In genomic region chr4:128353791-128354190, GRCh38 we compare ENCODE assay signal across 17 cellular contexts.
DNase-seq lines count a peak whose midpoint lies in the region; ATAC-seq and TF ChIP-seq lines count a peak whose summit lies in the region.
"Had no signal": no experiment of that assay in that cellular context is flagged by ENCODE, and none has a peak within 500 bp of the region (broad histone marks: within the 10 kb centered on the region; RNA-seq: fewer than 3 reads in every experiment).

No MANE protein-coding gene starts in this region.

- H3K4me1 ChIP-seq in GM23248 (ENCODE audit: insufficient read depth) (peaks cover 62% of the 10 kb centered on the region), trophoblast cell (ENCODE audit: control insufficient read depth in 1 of 2, insufficient read depth in 2 of 2, low read length in 2 of 2) (peaks cover 11 to 31% of the 10 kb centered on the region in 2 experiments)

- peak overlapping the region; percentile 79 for H4K91ac ChIP-seq in trophoblast cell (ENCODE audit: low read depth, low read length)

- intact Hi-C loops in CD14-positive monocyte (cut with micrococcal nuclease), result no loop called here

- H3K27me3 Mint-ChIP-seq in CD14-positive monocyte (ENCODE audit: low read depth in 3 of 3), result peaks cover 0 to 3% (median 0%) of the 10 kb centered on the region in 3 donors

- H3K18ac ChIP-seq in trophoblast cell (ENCODE audit: low read length), result no peak overlapping the region

- peak overlapping the region; percentile 68 for H3K14ac ChIP-seq in trophoblast cell (ENCODE audit: low read length)

- no peak overlapping the region for H3K23ac ChIP-seq in trophoblast cell (ENCODE audit: low read length)

- H4K12ac ChIP-seq in trophoblast cell (ENCODE audit: low read depth, low read length), result no peak overlapping the region

- no peak overlapping the region for H4K8ac ChIP-seq in trophoblast cell (ENCODE audit: low read depth, low read length)

- H2BK12ac ChIP-seq in trophoblast cell (ENCODE audit: low read length), result peak overlapping the region; percentile 91

- no peak for TF ChIP-seq CTCF in CD14-positive monocyte (IDR thresholded peaks at IDR 0.05)

- H3K4me2 ChIP-seq in GM23248 (ENCODE audit: unreplicated experiment) (peak overlapping the region; percentile 43), trophoblast cell (ENCODE audit: low read length) (no peak overlapping the region)

- peaks cover 51% of the 10 kb centered on the region for H3K79me1 ChIP-seq in trophoblast cell (ENCODE audit: low read length)

- peak overlapping the region; percentile 87 for H2BK5ac ChIP-seq in trophoblast cell (ENCODE audit: low read depth, low read length, poor library complexity)

- no peak overlapping the region for H3K4ac ChIP-seq in trophoblast cell (ENCODE audit: low read depth, low read length)

- H3K79me2 ChIP-seq in GM23248 (ENCODE audit: insufficient read depth), result no peaks in the 10 kb centered on the region
- peaks cover 2% of the 10 kb centered on the region for H3K79me2 ChIP-seq in trophoblast cell (ENCODE audit: control insufficient read depth, insufficient read depth, low read length, poor library complexity)

- H2AK5ac ChIP-seq in trophoblast cell (ENCODE audit: low read length), result no peak overlapping the region

- H3K9me2 ChIP-seq in GM23248 (ENCODE audit: insufficient read depth), result no peaks in the 10 kb centered on the region

- in situ Hi-C loops in GM23248 (cut with MboI), result no loop called here

- no peak for ATAC-seq in HG03039 (IDR thresholded peaks at IDR 0.05; ENCODE audit: unreplicated experiment)
- ATAC-seq: activated naive CD4-positive, alpha-beta T cell treated with anti-CD3 and anti-CD28 coated beads, Interleukin-2, amount 50 U/mL, for 72 hours; Right ventricle myocardium inferior had no signal

- no peak overlapping the region for H3K27ac Mint-ChIP-seq in CD14-positive monocyte
- H3K27ac Mint-ChIP-seq: activated naive CD4-positive, alpha-beta T cell treated with anti-CD3 and anti-CD28 coated beads, Interleukin-2, amount 50 U/mL, for 72 hours had no signal

- H3K9ac ChIP-seq in GM23248 (peak overlapping the region; percentile 15; the same call in 1 of the 2 replicates), trophoblast cell (ENCODE audit: low read length) (no peak overlapping the region)

- H3F3A ChIP-seq in GM23248 (ENCODE audit: insufficient read depth), result peaks cover 64% of the 10 kb centered on the region

- peaks cover 0 to 7% (median 0%) of the 10 kb centered on the region in 7 donors for H3K9me3 Mint-ChIP-seq in CD14-positive monocyte
- H3K9me3 Mint-ChIP-seq: activated naive CD4-positive, alpha-beta T cell treated with anti-CD3 and anti-CD28 coated beads, Interleukin-2, amount 50 U/mL, for 72 hours had no signal

- H3K4me1 Mint-ChIP-seq in CD14-positive monocyte, result no peaks in the 10 kb centered on the region

- 69 to 83% methylated on average over 3 of the region's 3 CpGs for WGBS in GM23248 (ENCODE audit: low coverage in 1 of 2, low lambda C conversion rate in 2 of 2, missing lambda C conversion rate in 2 of 2), 2 experiments
- WGBS in trophoblast cell (ENCODE audit: extremely low coverage, insufficient coverage, insufficient read length), result no CpG with 5 or more reads among the region's 3 CpGs

- H2BK120ac ChIP-seq in trophoblast cell (ENCODE audit: insufficient read depth, low read length, poor library complexity), result peak overlapping the region; percentile 77

- no peak overlapping the region for H3K4me3 Mint-ChIP-seq in CD14-positive monocyte

- H3K4me3 ChIP-seq in GM23248 (no peak overlapping the region), trophoblast cell (ENCODE audit: low read depth, low read length) (no peak overlapping the region)
- H3K4me3 ChIP-seq: pancreas, spleen, stomach had no signal

- H3K9me3 ChIP-seq in GM23248 (ENCODE audit: low read depth) (no peaks in the 10 kb centered on the region), trophoblast cell (ENCODE audit: insufficient read depth, low read depth, low read length) (peaks cover 1% of the 10 kb centered on the region)
- H3K9me3 ChIP-seq: pancreas, spleen, stomach had no signal

- no peaks in the 10 kb centered on the region for H3K36me3 Mint-ChIP-seq in CD14-positive monocyte
- H3K36me3 Mint-ChIP-seq: activated naive CD4-positive, alpha-beta T cell treated with anti-CD3 and anti-CD28 coated beads, Interleukin-2, amount 50 U/mL, for 72 hours had no signal

- peak; percentile 51 for DNase-seq in GM23248
- DNase-seq in NCI-H69 (lab: John Stamatoyannopoulos, UW), result peak; percentile 86
- peak; percentile 57 for DNase-seq in fibroblast of gingiva (ENCODE audit: low read depth)
- DNase-seq in trophoblast cell, result peak in 1 of 2 donors; percentile 26
- DNase-seq in CD14-positive monocyte (ENCODE audit: low spot score), result no peak
- no peak for DNase-seq in SKM-1 treated with dmso at 0.1 percent for 144 hours (lab: John Stamatoyannopoulos, UW; ENCODE audit: unreplicated experiment)
- DNase-seq: activated CD4-positive, alpha-beta T cell treated with anti-CD3 and anti-CD28 coated beads for 4 hours; activated CD8-positive, alpha-beta memory T cell treated with anti-CD3 and anti-CD28 coated beads, Interleukin-2, amount 50 U/mL, for 48 hours; caudate nucleus; GDM1; NCI-H1930; spleen had no signal

- H3K27me3 ChIP-seq in GM23248 (replicated peaks; ENCODE audit: insufficient read depth) (no peaks in the 10 kb centered on the region), trophoblast cell (ENCODE audit: insufficient read depth, low read length) (no peaks in the 10 kb centered on the region)
- H3K27me3 ChIP-seq: pancreas, spleen, stomach had no signal

- H3K36me3 ChIP-seq in GM23248 (ENCODE audit: low read depth) (no peaks in the 10 kb centered on the region), trophoblast cell (ENCODE audit: control insufficient read depth in 1 of 2, insufficient read depth in 2 of 2, low read length in 2 of 2) (no peaks in the 10 kb centered on the region)
- H3K36me3 ChIP-seq: pancreas, spleen, stomach had no signal

- peak overlapping the region; percentile 84 for H3K27ac ChIP-seq in GM23248
- peak overlapping the region; percentile 94 for H3K27ac ChIP-seq in trophoblast cell (ENCODE audit: low read depth, low read length)
- H3K27ac ChIP-seq: pancreas, stomach had no signal

- H2AFZ ChIP-seq in GM23248 (no peak overlapping the region), trophoblast cell (ENCODE audit: insufficient read depth, low read length, poor library complexity) (no peak overlapping the region)

- H4K20me1 ChIP-seq in GM23248 (ENCODE audit: insufficient read depth), result no peaks in the 10 kb centered on the region

Comparison
In these comparisons a context has a peak if more than half of its experiments do, and no peak if none do; other contexts are left out.
1. DNase-seq: peak in GM23248 (single experiment), NCI-H69 (single experiment) and fibroblast of gingiva (single experiment); none in CD14-positive monocyte (single experiment) and SKM-1 treated with dmso at 0.1 percent for 144 hours (single experiment).